In genomic region chr3:30733229-30733628, GRCh38 we compare ENCODE assay signal across 18 cellular contexts.
DNase-seq lines count a peak whose midpoint lies in the region; ATAC-seq and TF ChIP-seq lines count a peak whose summit lies in the region.
"Had no signal": no experiment of that assay in that cellular context is flagged by ENCODE, and none has a peak within 500 bp of the region (broad histone marks: within the 10 kb centered on the region; RNA-seq: fewer than 3 reads in every experiment).

No MANE protein-coding gene starts in this region.

- peaks cover 6 to 44% (median 21%) of the 10 kb centered on the region in 10 experiments for H3K4me1 ChIP-seq in BLaER1 treated with 17β-estradiol and CSF1 and Interleukin-3, amounts not matched to agents 10 nM and 100 nM
- H3K4me1 ChIP-seq in OCI-LY3 (ENCODE audit: low read length) = peaks cover 15% of the 10 kb centered on the region

- peaks cover 60% of the 10 kb centered on the region for H3K4me1 Mint-ChIP-seq in activated naive CD8-positive, alpha-beta T cell treated with anti-CD3 and anti-CD28 coated beads for 36 hours
- H3K4me1 Mint-ChIP-seq in activated naive CD8-positive, alpha-beta T cell treated with anti-CD3 and anti-CD28 coated beads, Interleukin-2, amount 50 U/mL, for 24 hours = peaks cover 53% of the 10 kb centered on the region
- peaks cover 6 to 15% of the 10 kb centered on the region in 2 donors for H3K4me1 Mint-ChIP-seq in effector memory CD8-positive, alpha-beta T cell (ENCODE audit: low read depth in 2 of 2)
- H3K4me1 Mint-ChIP-seq: B cell had no signal

- H3K27ac Mint-ChIP-seq in activated naive CD8-positive, alpha-beta T cell treated with anti-CD3 and anti-CD28 coated beads for 36 hours = peak overlapping the region; percentile 12
- no peak overlapping the region for H3K27ac Mint-ChIP-seq in activated naive CD8-positive, alpha-beta T cell treated with anti-CD3 and anti-CD28 coated beads, Interleukin-2, amount 50 U/mL, for 24 hours
- no peak overlapping the region for H3K27ac Mint-ChIP-seq in effector memory CD8-positive, alpha-beta T cell
- H3K27ac Mint-ChIP-seq: B cell; CD4-positive, alpha-beta memory T cell; GM23338 had no signal

- DNase-seq in activated naive CD8-positive, alpha-beta T cell treated with anti-CD3 and anti-CD28 coated beads for 36 hours = no peak
- no peak for DNase-seq in activated naive CD8-positive, alpha-beta T cell treated with anti-CD3 and anti-CD28 coated beads, Interleukin-2, amount 50 U/mL, for 24 hours
- DNase-seq in putamen (ENCODE audit: low spot score) = peak; percentile 8
- DNase-seq in NCI-H1092 treated with DMSO at 0.1 percent for 48 hours (lab: John Stamatoyannopoulos, UW) = no peak
- no peak for DNase-seq in effector memory CD8-positive, alpha-beta T cell
- DNase-seq in DMS79 (lab: John Stamatoyannopoulos, UW) = no peak
- DNase-seq: C1 segment of cervical spinal cord; Calu3; CD4-positive, alpha-beta memory T cell; COR-L47; DMS53; DND-41 had no signal

- no peak for TF ChIP-seq CTCF in OCI-LY3 (IDR thresholded peaks at IDR 0.05; ENCODE audit: low read depth, low read length)

- no peak overlapping the region for H3K9ac ChIP-seq in BLaER1 treated with 17β-estradiol and CSF1 and Interleukin-3, amounts not matched to agents 10 nM and 100 nM
- no peak overlapping the region for H3K9ac ChIP-seq in OCI-LY3 (ENCODE audit: low read length)

- no peaks in the 10 kb centered on the region for H4K20me1 ChIP-seq in BLaER1 treated with 17β-estradiol and CSF1 and Interleukin-3, amounts not matched to agents 10 nM and 100 nM
- H4K20me1 ChIP-seq in OCI-LY3 (ENCODE audit: insufficient read depth, low read length) = no peaks in the 10 kb centered on the region

- no peaks in the 10 kb centered on the region for H3K79me2 ChIP-seq in OCI-LY3 (ENCODE audit: low read length)

- H3K36me3 ChIP-seq in BLaER1 treated with 17β-estradiol and CSF1 and Interleukin-3, amounts not matched to agents 10 nM and 100 nM = no peaks in the 10 kb centered on the region
- H3K36me3 ChIP-seq in OCI-LY3 (replicated peaks; ENCODE audit: low read depth, low read length) = no peaks in the 10 kb centered on the region
- H3K36me3 ChIP-seq: HAP-1 had no signal

- no peak overlapping the region for H3K4me3 Mint-ChIP-seq in activated naive CD8-positive, alpha-beta T cell treated with anti-CD3 and anti-CD28 coated beads for 36 hours
- H3K4me3 Mint-ChIP-seq in activated naive CD8-positive, alpha-beta T cell treated with anti-CD3 and anti-CD28 coated beads, Interleukin-2, amount 50 U/mL, for 24 hours = no peak overlapping the region
- H3K4me3 Mint-ChIP-seq in effector memory CD8-positive, alpha-beta T cell = no peak overlapping the region
- H3K4me3 Mint-ChIP-seq: B cell; CD4-positive, alpha-beta memory T cell; GM23338 had no signal

- no peak overlapping the region for H3K27ac ChIP-seq in BLaER1 treated with 17β-estradiol and CSF1 and Interleukin-3, amounts not matched to agents 10 nM and 100 nM
- H3K27ac ChIP-seq in OCI-LY3 (ENCODE audit: low read length) = no peak overlapping the region
- H3K27ac ChIP-seq: 22Rv1 had no signal

- H2AFZ ChIP-seq in OCI-LY3 (ENCODE audit: low read depth, low read length) = no peak overlapping the region
- H2AFZ ChIP-seq: GM23338 had no signal

- no peak for ATAC-seq in activated naive CD8-positive, alpha-beta T cell treated with anti-CD3 and anti-CD28 coated beads, Interleukin-2, amount 50 U/mL, for 24 hours
- no peak for ATAC-seq in effector memory CD8-positive, alpha-beta T cell (replicated peaks)
- ATAC-seq: GM23338 had no signal

- H3K4me3 ChIP-seq in BLaER1 treated with 17β-estradiol and CSF1 and Interleukin-3, amounts not matched to agents 10 nM and 100 nM = no peak overlapping the region
- H3K4me3 ChIP-seq in OCI-LY3 (ENCODE audit: low read length) = peak overlapping the region; percentile 13; the same call in 1 of the 2 replicates
- H3K4me3 ChIP-seq: GM23338, HAP-1 had no signal

- peak overlapping the region in 6 of 11 experiments; percentile 1 to 47 (median 28); a peak in 7 of 22 replicates for H3K4me2 ChIP-seq in BLaER1 treated with 17β-estradiol and CSF1 and Interleukin-3, amounts not matched to agents 10 nM and 100 nM
- peak overlapping the region; percentile 48 for H3K4me2 ChIP-seq in OCI-LY3 (ENCODE audit: low read length)
- H3K4me2 ChIP-seq: GM23338 had no signal

- H3K9me3 Mint-ChIP-seq in activated naive CD8-positive, alpha-beta T cell treated with anti-CD3 and anti-CD28 coated beads for 36 hours = peaks cover 6% of the 10 kb centered on the region
- H3K9me3 Mint-ChIP-seq in activated naive CD8-positive, alpha-beta T cell treated with anti-CD3 and anti-CD28 coated beads, Interleukin-2, amount 50 U/mL, for 24 hours = no peaks in the 10 kb centered on the region
- no peaks in the 10 kb centered on the region for H3K9me3 Mint-ChIP-seq in effector memory CD8-positive, alpha-beta T cell
- H3K9me3 Mint-ChIP-seq: GM23338 had no signal

- H3K9me3 ChIP-seq in BLaER1 treated with 17β-estradiol and CSF1 and Interleukin-3, amounts not matched to agents 10 nM and 100 nM (replicated peaks in 1 of 11) = peaks cover 0 to 15% (median 4%) of the 10 kb centered on the region in 11 experiments; a peak in 10 of 22 replicates
- H3K9me3 ChIP-seq in OCI-LY3 (ENCODE audit: insufficient read depth, low read length) = no peaks in the 10 kb centered on the region
- H3K9me3 ChIP-seq: HAP-1 had no signal

- no peaks in the 10 kb centered on the region for H3K36me3 Mint-ChIP-seq in activated naive CD8-positive, alpha-beta T cell treated with anti-CD3 and anti-CD28 coated beads for 36 hours
- H3K36me3 Mint-ChIP-seq in activated naive CD8-positive, alpha-beta T cell treated with anti-CD3 and anti-CD28 coated beads, Interleukin-2, amount 50 U/mL, for 24 hours (ENCODE audit: low read depth) = no peaks in the 10 kb centered on the region
- no peaks in the 10 kb centered on the region for H3K36me3 Mint-ChIP-seq in effector memory CD8-positive, alpha-beta T cell (ENCODE audit: insufficient read depth)
- H3K36me3 Mint-ChIP-seq: CD4-positive, alpha-beta memory T cell had no signal

- H3K27me3 Mint-ChIP-seq in activated naive CD8-positive, alpha-beta T cell treated with anti-CD3 and anti-CD28 coated beads for 36 hours = no peaks in the 10 kb centered on the region
- H3K27me3 Mint-ChIP-seq in activated naive CD8-positive, alpha-beta T cell treated with anti-CD3 and anti-CD28 coated beads, Interleukin-2, amount 50 U/mL, for 24 hours = no peaks in the 10 kb centered on the region
- no peaks in the 10 kb centered on the region for H3K27me3 Mint-ChIP-seq in effector memory CD8-positive, alpha-beta T cell

- no peaks in the 10 kb centered on the region for H3K27me3 ChIP-seq in BLaER1 treated with 17β-estradiol and CSF1 and Interleukin-3, amounts not matched to agents 10 nM and 100 nM
- H3K27me3 ChIP-seq in OCI-LY3 (ENCODE audit: low read depth, low read length) = no peaks in the 10 kb centered on the region
